ENCODE assay signal across 17 cellular contexts in genomic region chr10:58698777-58699356, GRCh38.
DNase-seq lines count a peak whose midpoint lies in the region; TF ChIP-seq lines count a peak whose summit lies in the region.
"Had no signal": no experiment of that assay in that cellular context is flagged by ENCODE, and none has a peak within 500 bp of the region (broad histone marks: within the 10 kb centered on the region; RNA-seq: fewer than 3 reads in every experiment).

No MANE protein-coding gene starts in this region.

- H3K4me1 ChIP-seq in BE2C (peaks cover 16% of the 10 kb centered on the region), SJSA1 (replicated peaks) (peaks cover 71% of the 10 kb centered on the region)

- H3K4me3 ChIP-seq in BE2C (ENCODE audit: low read depth, low read length) (0 out of 2 replicates have a peak overlapping the region, but pooled peaks have one; percentile 1), SJSA1 (no peak overlapping the region)
- H3K4me3 ChIP-seq: SK-N-MC had no signal

- H3K9me3 ChIP-seq in BE2C: no peaks in the 10 kb centered on the region; the same call in 1 of the 2 replicates
- H3K9me3 ChIP-seq in SJSA1 (replicated peaks): no peaks in the 10 kb centered on the region; the same call in 1 of the 2 replicates

- peak overlapping the region; percentile 25; the same call in 1 of the 2 replicates for H3K27ac ChIP-seq in SJSA1
- H3K27ac ChIP-seq: SK-N-MC had no signal

- no peak for TF ChIP-seq CTCF in BE2C (IDR thresholded peaks at IDR 0.05; ENCODE audit: low read depth, low read length)

- H3K27me3 ChIP-seq in BE2C (no peaks in the 10 kb centered on the region), SJSA1 (replicated peaks) (no peaks in the 10 kb centered on the region)

- DNase-seq in BE2C: peak; percentile 69
- peak; percentile 28 for DNase-seq in LHCN-M2 (ENCODE audit: low read depth)
- DNase-seq in SJSA1 (ENCODE audit: low read depth in 1 of 2, low spot score in 2 of 2): peak; percentile 59 to 62
- DNase-seq in fibroblast of peridontal ligament (ENCODE audit: extremely low read depth): peak; percentile 38
- no peak for DNase-seq in H4 (ENCODE audit: low spot score)
- no peak for DNase-seq in pons (ENCODE audit: low spot score)
- DNase-seq in OCI-M1 (lab: John Stamatoyannopoulos, UW): no peak
- no peak for DNase-seq in SKM-1 (lab: John Stamatoyannopoulos, UW; ENCODE audit: unreplicated experiment)
- DNase-seq: Calu3; CD4-positive, alpha-beta T cell; DND-41; KG1; NCI-H1417; NCI-H1930; NCI-H2171; NCI-H510A had no signal

- H3K36me3 ChIP-seq in BE2C: no peaks in the 10 kb centered on the region
- H3K36me3 ChIP-seq in SJSA1: no peaks in the 10 kb centered on the region

Comparison
In these comparisons a context has a peak if more than half of its experiments do, and no peak if none do; other contexts are left out.
1. DNase-seq: peak in BE2C (single experiment), LHCN-M2 (single experiment), SJSA1 (2 of 2) and fibroblast of peridontal ligament (single experiment); none in H4 (single experiment), pons (single experiment), OCI-M1 (single experiment) and SKM-1 (single experiment).